ENCODE assay signal across 9 cellular contexts in genomic region chr17:67260051-67260987, GRCh38. TPM values are rescaled to one million over a fixed set of nuclear protein-coding genes. Genes with fewer than 3 reads are reported as not detected.
DNase-seq lines count a peak whose midpoint lies in the region; TF ChIP-seq lines count a peak whose summit lies in the region.
"Had no signal": no experiment of that assay in that cellular context is flagged by ENCODE, and none has a peak within 500 bp of the region (broad histone marks: within the 10 kb centered on the region; RNA-seq: fewer than 3 reads in every experiment).

No MANE protein-coding gene starts in this region.

- dilution Hi-C loops in mammary epithelial cell (cut with HindIII; ENCODE audit: low sequenced_read_pairs) = no loop called here

- no peak overlapping the region for H3K9ac ChIP-seq in mammary epithelial cell (ENCODE audit: insufficient read depth, low read length)
- peak overlapping the region; percentile 77 for H3K9ac ChIP-seq in mesenchymal stem cell (ENCODE audit: low read length)

- H4K20me1 ChIP-seq in mammary epithelial cell (ENCODE audit: insufficient read depth, low read length) = no peaks in the 10 kb centered on the region

- H2BK5ac ChIP-seq in mesenchymal stem cell (ENCODE audit: low read depth, low read length, poor library complexity, severe bottlenecking) = no peak overlapping the region

- intact Hi-C loops in mammary epithelial cell (cut with micrococcal nuclease) = no loop called here

- no peak overlapping the region for H2AK5ac ChIP-seq in mesenchymal stem cell (ENCODE audit: low read length, severe bottlenecking)

- no peaks in the 10 kb centered on the region for H3K79me1 ChIP-seq in mesenchymal stem cell (replicated peaks; ENCODE audit: low read length, poor library complexity, severe bottlenecking)

- no peak overlapping the region for H4K8ac ChIP-seq in mesenchymal stem cell (ENCODE audit: low read length)

- peak; percentile 19 for DNase-seq in activated CD8-positive, alpha-beta memory T cell treated with anti-CD3 and anti-CD28 coated beads for 24 hours
- DNase-seq in activated CD8-positive, alpha-beta memory T cell treated with anti-CD3 and anti-CD28 coated beads, Interleukin-2, amount 50 U/mL, for 48 hours = no peak
- DNase-seq in mammary epithelial cell (peak; percentile 50), mesenchymal stem cell (peak; percentile 74), A172 (ENCODE audit: low spot score) (no peak), globus pallidus (ENCODE audit: low spot score) (no peak), HEK293T (ENCODE audit: extremely low spot score) (no peak), medulla oblongata (ENCODE audit: extremely low spot score) (no peak)
- DNase-seq: NCI-H2107 had no signal

- H3K27me3 ChIP-seq in mammary epithelial cell (ENCODE audit: insufficient read depth, low read length) = no peaks in the 10 kb centered on the region
- H3K27me3 ChIP-seq in mesenchymal stem cell (ENCODE audit: control insufficient read depth in 1 of 2, insufficient read depth in 1 of 2, low read length in 2 of 2) = no peaks in the 10 kb centered on the region

- H3K27ac ChIP-seq in mammary epithelial cell (ENCODE audit: insufficient read depth, low read depth, low read length) = no peak overlapping the region
- H3K27ac ChIP-seq in mesenchymal stem cell (ENCODE audit: low read length, poor library complexity, severe bottlenecking) = peak overlapping the region; percentile 3

- no peaks in the 10 kb centered on the region for H3K36me3 ChIP-seq in mammary epithelial cell (ENCODE audit: insufficient read depth, low read length)
- H3K36me3 ChIP-seq in mesenchymal stem cell (ENCODE audit: control insufficient read depth in 1 of 2, insufficient read depth in 2 of 2, low read depth in 1 of 2, low read length in 2 of 2) = no peaks in the 10 kb centered on the region

- no peak overlapping the region for H3K23ac ChIP-seq in mesenchymal stem cell (ENCODE audit: low read length in 2 of 2)

- H3K14ac ChIP-seq in mesenchymal stem cell (ENCODE audit: low read length in 2 of 2) = no peak overlapping the region

- no peak overlapping the region for H3K4me3 ChIP-seq in mammary epithelial cell (replicated peaks in 1 of 3; ENCODE audit: insufficient read depth in 1 of 3, low read depth in 2 of 3, low read length in 3 of 3)
- peak overlapping the region in 1 of 2 experiments; percentile 60 for H3K4me3 ChIP-seq in mesenchymal stem cell (ENCODE audit: insufficient read depth in 1 of 2, low read depth in 1 of 2, low read length in 2 of 2)

- CTCF ChIA-PET in mammary epithelial cell (lab: Charles Lee; ENCODE audit: low non-redundant PET) = no interaction called here
- CTCF ChIA-PET in HEK293T (lab: Yijun Ruan, JAX) = no interaction called here

- POLR2A ChIA-PET in HEK293T (lab: Yijun Ruan, JAX) = no interaction called here

- no peak overlapping the region for H2BK120ac ChIP-seq in mesenchymal stem cell (ENCODE audit: low read depth, low read length)

- no peak for TF ChIP-seq CTCF in mammary epithelial cell (conservative IDR thresholded peaks at IDR 0.05 in 1 of 2, IDR thresholded peaks at IDR 0.05 in 1 of 2; ENCODE audit: extremely low read depth in 1 of 2, insufficient read depth in 1 of 2, low read depth in 1 of 2, low read length in 2 of 2)

- H4K91ac ChIP-seq in mesenchymal stem cell (ENCODE audit: low read length) = no peak overlapping the region

- H3K4me1 ChIP-seq in mammary epithelial cell (ENCODE audit: insufficient read depth, low read length) (peaks cover 11% of the 10 kb centered on the region), mesenchymal stem cell (ENCODE audit: control insufficient read depth, insufficient read depth, low read depth, low read length) (peaks cover 6% of the 10 kb centered on the region)

- no peak overlapping the region for H3K4ac ChIP-seq in mesenchymal stem cell (ENCODE audit: low read depth in 1 of 2, low read length in 2 of 2)

- H2BK12ac ChIP-seq in mesenchymal stem cell (ENCODE audit: low read length in 2 of 2) = no peak overlapping the region

- H2BK15ac ChIP-seq in mesenchymal stem cell (ENCODE audit: low read depth, poor library complexity, severe bottlenecking) = no peak overlapping the region

- H3K4me2 ChIP-seq in mammary epithelial cell (ENCODE audit: insufficient read depth, low read depth, low read length) (peak overlapping the region; percentile 54), mesenchymal stem cell (ENCODE audit: low read length, poor library complexity, severe bottlenecking) (no peak overlapping the region)

- H2AFZ ChIP-seq in mammary epithelial cell (ENCODE audit: low read depth, low read length) = peak overlapping the region; percentile 43
- H2AFZ ChIP-seq in mesenchymal stem cell (ENCODE audit: low read depth, low read length) = no peak overlapping the region

- no TSS peak for BruUV-seq in mammary epithelial cell (replicated peaks; lab: Mats Ljungman, UMichigan)

- H3K9me3 ChIP-seq in mammary epithelial cell (replicated peaks; ENCODE audit: insufficient read depth, low read length) (no peaks in the 10 kb centered on the region), mesenchymal stem cell (ENCODE audit: control insufficient read depth, low read length) (no peaks in the 10 kb centered on the region)

- 39% methylated on average over 14 of the region's 14 CpGs for WGBS in mammary epithelial cell (ENCODE audit: low coverage, missing lambda C conversion rate)
- 76% methylated on average over 11 of the region's 14 CpGs for WGBS in mesenchymal stem cell

- no peaks in the 10 kb centered on the region for H3K79me2 ChIP-seq in mammary epithelial cell (ENCODE audit: insufficient read depth, low read length)

- in situ Hi-C loops in mammary epithelial cell (cut with MboI; ENCODE audit: low sequenced_read_pairs in 2 of 2) = no loop called here

- no peak overlapping the region for H3K18ac ChIP-seq in mesenchymal stem cell (ENCODE audit: low read depth in 1 of 2, low read length in 2 of 2)

TF ChIP-seq in HEK293T, 16 proteins besides CTCF, POLR2A, EP300 and RAD21:
- TF ChIP-seq ARNT (IDR thresholded peaks at IDR 0.05) (no peak), SUZ12 (IDR thresholded peaks at IDR 0.05) (no peak), FOXM1 (IDR thresholded peaks at IDR 0.05; ENCODE audit: borderline replicate concordance) (no peak), ZNF384 (IDR thresholded peaks at IDR 0.05) (no peak), PKNOX1 (IDR thresholded peaks at IDR 0.05) (no peak), LEF1 (IDR thresholded peaks at IDR 0.05; ENCODE audit: borderline replicate concordance) (no peak), FOXK2 (IDR thresholded peaks at IDR 0.05) (no peak), ELF4 (IDR thresholded peaks at IDR 0.05) (no peak), CTBP1 (IDR thresholded peaks at IDR 0.05; ENCODE audit: borderline replicate concordance) (no peak), BHLHE40 (IDR thresholded peaks at IDR 0.05; ENCODE audit: borderline replicate concordance) (no peak), NFRKB (IDR thresholded peaks at IDR 0.05) (no peak), SP1 (IDR thresholded peaks at IDR 0.05) (no peak), L3MBTL2 (conservative IDR thresholded peaks at IDR 0.05) (no peak), HDGF (IDR thresholded peaks at IDR 0.05; ENCODE audit: borderline replicate concordance) (no peak), FOXA1 (IDR thresholded peaks at IDR 0.05) (no peak), TARDBP (IDR thresholded peaks at IDR 0.05) (no peak)
TF ChIP-seq in HEK293T: peak in this region for 0.

RNA-seq across cellular contexts. Expression of gene HELZ, which starts 15.3 kb away (rescaled TPM):
- total RNA-seq in mammary epithelial cell = 10 to 100 TPM; 51.3 to 62.5 TPM
- 11.9 TPM for polyA plus RNA-seq in mammary epithelial cell
- polyA minus RNA-seq in mammary epithelial cell = 38.6 TPM
- polyA plus RNA-seq in mesenchymal stem cell (2013, experiment 1 of 2) = 12.8 TPM
- polyA plus RNA-seq in mesenchymal stem cell (2013, experiment 2 of 2) = 12.1 TPM
- 28.5 and 44.1 TPM in 2 replicates for total RNA-seq in A172 (2014; rRNA removed; shearing (Covaris generic))

Comparison
In these comparisons a context has a peak if more than half of its experiments do, and no peak if none do; other contexts are left out.
1. DNase-seq: peak in activated CD8-positive, alpha-beta memory T cell treated with anti-CD3 and anti-CD28 coated beads for 24 hours (single experiment), mammary epithelial cell (single experiment) and mesenchymal stem cell (single experiment); none in activated CD8-positive, alpha-beta memory T cell treated with anti-CD3 and anti-CD28 coated beads, Interleukin-2, amount 50 U/mL, for 48 hours (single experiment), A172 (single experiment), globus pallidus (single experiment), HEK293T (single experiment) and medulla oblongata (single experiment).